Comparison of ENCODE assay signal across 8 cellular contexts in genomic region chr1:88731475-88731874, GRCh38. TPM values are rescaled to one million over a fixed set of nuclear protein-coding genes. Genes with fewer than 3 reads are reported as not detected.
DNase-seq lines count a peak whose midpoint lies in the region; ATAC-seq and TF ChIP-seq lines count a peak whose summit lies in the region.

No MANE protein-coding gene starts in this region.

- H3K9me3 ChIP-seq in colonic mucosa (no peaks in the 10 kb centered on the region), muscle layer of colon (ENCODE audit: low read length) (no peaks in the 10 kb centered on the region)

- peaks cover 8% of the 10 kb centered on the region for H3K4me1 ChIP-seq in colonic mucosa
- peaks cover 18% of the 10 kb centered on the region for H3K4me1 ChIP-seq in muscle layer of colon (ENCODE audit: insufficient read depth, low read length)

- no peak for ATAC-seq in GM18520 (IDR thresholded peaks at IDR 0.05; ENCODE audit: unreplicated experiment)
- no peak for ATAC-seq in GM19324 (IDR thresholded peaks at IDR 0.05; ENCODE audit: low FRiP score, unreplicated experiment)

- intact Hi-C loops in colonic mucosa (cut with DNase I), result no loop called here

- peak; percentile 93 for DNase-seq in AG10803 (ENCODE audit: low read depth)
- peak; percentile 1 to 68 for DNase-seq in NCI-H2081 (lab: John Stamatoyannopoulos, UW)
- DNase-seq in colonic mucosa, result peak; percentile 41
- no peak for DNase-seq in activated naive CD4-positive, alpha-beta T cell (lab: John Stamatoyannopoulos, UW)
- no peak for DNase-seq in activated CD4-positive, CD25-positive, alpha-beta regulatory T cell treated with anti-CD3 and anti-CD28 coated beads, Interleukin-2, amount 50 U/mL, for 72 hours

- peak overlapping the region; percentile 42 for H3K27ac ChIP-seq in colonic mucosa
- peak overlapping the region; percentile 22 for H3K27ac ChIP-seq in muscle layer of colon (ENCODE audit: low read depth, low read length)

- TF ChIP-seq CTCF in AG10803 (conservative IDR thresholded peaks at IDR 0.05; ENCODE audit: low read length), result no peak
- TF ChIP-seq CTCF in colonic mucosa (IDR thresholded peaks at IDR 0.05), result no peak

- H3K36me3 ChIP-seq in colonic mucosa (peaks cover 3% of the 10 kb centered on the region), muscle layer of colon (ENCODE audit: insufficient read depth, low read length) (no peaks in the 10 kb centered on the region)

- H3K9ac ChIP-seq in colonic mucosa (ENCODE audit: low read depth in 2 of 2, low read length in 2 of 2) (peak overlapping the region in 1 of 2 donors; percentile 12), muscle layer of colon (ENCODE audit: low read length) (no peak overlapping the region)

- H3K27me3 ChIP-seq in colonic mucosa (no peaks in the 10 kb centered on the region), muscle layer of colon (ENCODE audit: control insufficient read depth in 1 of 2, insufficient read depth in 2 of 2, low read length in 2 of 2) (no peaks in the 10 kb centered on the region)

- peak overlapping the region; percentile 29 for H3K4me3 ChIP-seq in AG10803 (ENCODE audit: low read length)
- no peak overlapping the region for H3K4me3 ChIP-seq in colonic mucosa
- peak overlapping the region in 1 of 2 donors; percentile 22 for H3K4me3 ChIP-seq in muscle layer of colon (ENCODE audit: low read depth in 1 of 2, low read length in 2 of 2)

RNA-seq across cellular contexts. Expression of gene PKN2, which starts 47.4 kb away (rescaled TPM):
- 10 to 100 TPM; 41.1 to 60.5 TPM for total RNA-seq in colonic mucosa

Comparison
In these comparisons a context has a peak if more than half of its experiments do, and no peak if none do; other contexts are left out.
1. DNase-seq: peak in AG10803 (single experiment), NCI-H2081 (2 of 2) and colonic mucosa (single experiment); none in activated naive CD4-positive, alpha-beta T cell (0 of 4) and activated CD4-positive, CD25-positive, alpha-beta regulatory T cell treated with anti-CD3 and anti-CD28 coated beads, Interleukin-2, amount 50 U/mL, for 72 hours (single experiment).